22 cellular contexts compared by ENCODE assay signal in the genomic region with DNA sequence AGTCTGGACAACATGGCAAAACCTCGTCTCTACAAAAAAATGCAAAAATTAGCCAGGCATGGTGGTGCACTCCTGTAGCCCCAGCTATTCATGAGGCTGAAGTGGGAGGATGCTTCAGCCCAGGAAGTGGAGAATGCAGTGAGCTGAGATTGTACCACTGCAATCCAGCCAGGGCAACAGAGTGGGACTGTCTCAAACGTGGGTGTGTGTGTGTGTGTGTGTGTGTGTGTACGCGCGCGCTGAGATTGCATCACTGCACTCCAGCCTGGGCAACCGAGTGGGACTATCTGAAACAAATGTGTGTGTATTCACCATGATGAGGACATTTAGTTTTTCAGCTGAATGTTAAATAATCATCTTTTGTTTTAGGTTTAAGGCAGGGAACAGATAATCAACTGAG.
"Had no signal": no experiment of that assay in that cellular context is flagged by ENCODE, and none has a peak within 500 bp of the region (broad histone marks: within the 10 kb centered on the region; RNA-seq: fewer than 3 reads in every experiment).

No MANE protein-coding gene starts in this region.

- DNase-seq: activated CD4-positive, CD25-positive, alpha-beta regulatory T cell treated with anti-CD3 and anti-CD28 coated beads, Interleukin-2, amount 50 U/mL, for 72 hours; activated CD8-positive, alpha-beta memory T cell treated with anti-CD3 and anti-CD28 coated beads for 24 hours; activated CD8-positive, alpha-beta memory T cell treated with anti-CD3 and anti-CD28 coated beads, Interleukin-2, amount 50 U/mL, for 48 hours; activated gamma-delta T cell; effector CD4-positive, alpha-beta T cell; heart right ventricle; immature natural killer cell; kidney glomerular epithelial cell; mesendoderm; naive thymus-derived CD4-positive, alpha-beta T cell; stimulated activated naive CD8-positive, alpha-beta T cell treated with anti-CD3 and anti-CD28 coated beads, Interleukin-15, Interleukin-2, amounts not matched to agents 100 U/mL and 50 U/mL, for 24 hours; substantia nigra; T-helper 9 cell; tibial artery had no signal

- H3K36me3 ChIP-seq: breast epithelium, prostate gland had no signal

- ATAC-seq: heart right ventricle; naive thymus-derived CD4-positive, alpha-beta T cell; stimulated activated naive CD8-positive, alpha-beta T cell treated with anti-CD3 and anti-CD28 coated beads, Interleukin-15, Interleukin-2, amounts not matched to agents 100 U/mL and 50 U/mL, for 24 hours had no signal

- H3K27ac ChIP-seq: breast epithelium, esophagus muscularis mucosa, heart right ventricle, prostate gland, right atrium auricular region, skin epidermis, tibial artery, VCaP had no signal

- FAIRE-seq: astrocyte, urothelium cell line had no signal

- H3K4me1 ChIP-seq: breast epithelium, esophagus muscularis mucosa, heart right ventricle, prostate gland, right atrium auricular region, tibial artery had no signal

- H3K4me3 ChIP-seq: breast epithelium, esophagus muscularis mucosa, heart right ventricle, prostate gland, right atrium auricular region, skin epidermis, tibial artery had no signal

- H3K9me3 ChIP-seq: breast epithelium, esophagus muscularis mucosa, heart right ventricle, prostate gland, right atrium auricular region, tibial artery had no signal

- H3K27me3 ChIP-seq: breast epithelium, esophagus muscularis mucosa, heart right ventricle, right atrium auricular region, tibial artery had no signal
